10 cellular contexts compared by ENCODE assay signal in genomic region chr10:117167346-117168134, GRCh38. TPM values are rescaled to one million over a fixed set of nuclear protein-coding genes. Genes with fewer than 3 reads are reported as not detected.
A peak's percentile ranks its signal among the peaks of the same experiment; 100 is the strongest.
DNase-seq lines count a peak whose midpoint lies in the region; ATAC-seq, FAIRE-seq and TF ChIP-seq lines count a peak whose summit lies in the region.
"Had no signal": no experiment of that assay in that cellular context is flagged by ENCODE, and none has a peak within 500 bp of the region (broad histone marks: within the 10 kb centered on the region; RNA-seq: fewer than 3 reads in every experiment).

No MANE protein-coding gene starts in this region.

- H3K23me2 ChIP-seq in H1 (ENCODE audit: low read depth, low read length) = peaks cover 8% of the 10 kb centered on the region

- H3K36me3 Mint-ChIP-seq in IgD-negative memory B cell (no peaks in the 10 kb centered on the region), osteocyte (ENCODE audit: unreplicated experiment) (no peaks in the 10 kb centered on the region)
- H3K36me3 Mint-ChIP-seq in activated CD8-positive, alpha-beta memory T cell treated with anti-CD3 and anti-CD28 coated beads, Interleukin-2, amount 10 ng/mL, durations not matched to agents 7 days and 5 days = no peaks in the 10 kb centered on the region

- intact Hi-C loops in esophagus squamous epithelium (cut with DNase I) = no loop called here

- H3K56ac ChIP-seq in H1 (replicated peaks; ENCODE audit: insufficient read length, low read depth, low read length) = no peak overlapping the region

- H3K79me2 ChIP-seq in H1 (ENCODE audit: control insufficient read depth in 1 of 2, insufficient read depth in 2 of 2, low read length in 2 of 2) = no peaks in the 10 kb centered on the region

- H3K4me3 ChIP-seq in H1 (ENCODE audit: extremely low read depth in 1 of 4, insufficient read depth in 2 of 4, low read depth in 3 of 4, low read length in 4 of 4) (peak overlapping the region; percentile 24 to 69 (median 42); a peak in 7 of 8 replicates), esophagus squamous epithelium (peak overlapping the region in 2 of 4 donors; percentile 2 to 54)

- peak overlapping the region; percentile 86 for H4K91ac ChIP-seq in H1 (replicated peaks; ENCODE audit: insufficient read length, low read length)

- H3K23ac ChIP-seq in H1 (ENCODE audit: insufficient read length) = no peak overlapping the region

- H3K4me3 Mint-ChIP-seq in IgD-negative memory B cell (peak overlapping the region; percentile 18 to 86 (median 52)), osteocyte (ENCODE audit: unreplicated experiment) (peak overlapping the region; percentile 55)
- H3K4me3 Mint-ChIP-seq in activated CD8-positive, alpha-beta memory T cell treated with anti-CD3 and anti-CD28 coated beads, Interleukin-2, amount 10 ng/mL, durations not matched to agents 7 days and 5 days = no peak overlapping the region

- no peak overlapping the region for H3K27ac ChIP-seq in H1 (ENCODE audit: low read depth, low read length)
- no peak overlapping the region for H3K27ac ChIP-seq in esophagus squamous epithelium

- no peak overlapping the region for H3K9ac ChIP-seq in H1 (replicated peaks in 1 of 4; ENCODE audit: extremely low read depth in 1 of 4, low read depth in 3 of 4, low read length in 3 of 4)

- H3K4ac ChIP-seq in H1 (replicated peaks; ENCODE audit: insufficient read length, low read depth, low read length) = no peak overlapping the region

- H3K36me3 ChIP-seq in H1 (ENCODE audit: control insufficient read depth in 2 of 4, insufficient read depth in 4 of 4, low read length in 3 of 4) (0 out of 8 replicates have a peak, but pooled peaks cover 0 to 3% (median 0%) of the 10 kb centered on the region in 4 experiments), esophagus squamous epithelium (no peaks in the 10 kb centered on the region)

- H2BK20ac ChIP-seq in H1 (ENCODE audit: low read length) = peak overlapping the region; percentile 61; the same call in 1 of the 2 replicates

- ATAC-seq in GM18868 (IDR thresholded peaks at IDR 0.05; ENCODE audit: unreplicated experiment) = peak; percentile 16
- ATAC-seq in activated CD8-positive, alpha-beta memory T cell treated with anti-CD3 and anti-CD28 coated beads, Interleukin-2, amount 10 ng/mL, durations not matched to agents 7 days and 5 days = no peak

- no peak for FAIRE-seq in H1 (lab: Jason Lieb, UNC)

- H3K18ac ChIP-seq in H1 (ENCODE audit: extremely low read depth, low read length) = 0 out of 2 replicates have a peak overlapping the region, but pooled peaks have one; percentile 64

- TF ChIP-seq CTCF in H1 (IDR thresholded peaks at IDR 0.05; ENCODE audit: control extremely low read depth in 1 of 3, insufficient read depth in 1 of 3, low read depth in 1 of 3, low read length in 3 of 3) (no peak), osteocyte (IDR thresholded peaks at IDR 0.05) (no peak), esophagus squamous epithelium (IDR thresholded peaks at IDR 0.05) (no peak)

- H2BK5ac ChIP-seq in H1 (ENCODE audit: low read depth, low read length) = no peak overlapping the region

- peak overlapping the region; percentile 65 for H2AK5ac ChIP-seq in H1 (ENCODE audit: low read depth, low read length)

- peak overlapping the region; percentile 88; the same call in 1 of the 2 replicates for H2BK15ac ChIP-seq in H1 (ENCODE audit: low read length)

- H4K8ac ChIP-seq in H1 (ENCODE audit: extremely low read depth, insufficient read depth, low read length) = peak overlapping the region; percentile 81

- POLR2A ChIA-PET in H1 (lab: Charles Lee; ENCODE audit: partially characterized antibody) = interaction anchor here (0.6 to 4.6 kb wide), 4 partner anchors 28 to 478 kb away, joined by 3 to 24 read pairs (median 4); partner anchors contain the start of gene VAX1

- H3K4me1 Mint-ChIP-seq in IgD-negative memory B cell = peaks cover 4 to 18% (median 5%) of the 10 kb centered on the region in 3 donors
- H3K4me1 Mint-ChIP-seq in osteocyte (ENCODE audit: unreplicated experiment) = peaks cover 26% of the 10 kb centered on the region
- H3K4me1 Mint-ChIP-seq in activated CD8-positive, alpha-beta memory T cell treated with anti-CD3 and anti-CD28 coated beads, Interleukin-2, amount 10 ng/mL, durations not matched to agents 7 days and 5 days = peaks cover 12% of the 10 kb centered on the region

- H3K14ac ChIP-seq in H1 (ENCODE audit: insufficient read length) = no peak overlapping the region

- peaks cover 0 to 1% (median 0%) of the 10 kb centered on the region in 3 donors for H3K9me3 Mint-ChIP-seq in IgD-negative memory B cell
- H3K9me3 Mint-ChIP-seq in osteocyte (ENCODE audit: unreplicated experiment) = no peaks in the 10 kb centered on the region
- no peaks in the 10 kb centered on the region for H3K9me3 Mint-ChIP-seq in activated CD8-positive, alpha-beta memory T cell treated with anti-CD3 and anti-CD28 coated beads, Interleukin-2, amount 10 ng/mL, durations not matched to agents 7 days and 5 days (ENCODE audit: low read depth)

- WGBS in H1 (ENCODE audit: extremely low coverage in 1 of 2, insufficient coverage in 1 of 2, insufficient read length in 1 of 2, insufficient replicate concordance in 2 of 2, low coverage in 1 of 2, low lambda C conversion rate in 2 of 2, missing lambda C conversion rate in 1 of 2), 2 experiments = 15% methylated on average over 43 of the region's 47 CpGs; no CpG with 5 or more reads in 1 of the 2 experiments
- WGBS in esophagus squamous epithelium, 2 donors = 15 to 41% methylated on average over 4 to 5 of the region's 47 CpGs

- peak overlapping the region; percentile 60 to 94 for H3K4me2 ChIP-seq in H1 (ENCODE audit: insufficient read depth in 1 of 2, low read depth in 2 of 2, low read length in 2 of 2)

- no peak for TF ChIP-seq EP300 in H1 (IDR thresholded peaks at IDR 0.05; ENCODE audit: borderline replicate concordance in 1 of 2, low read depth in 2 of 2, low read length in 2 of 2)

- TF ChIP-seq RAD21 in H1 (IDR thresholded peaks at IDR 0.05 in 1 of 2, conservative IDR thresholded peaks at IDR 0.05 in 1 of 2; ENCODE audit: low read depth in 2 of 2, low read length in 2 of 2) = no peak

- H3K27me3 Mint-ChIP-seq in IgD-negative memory B cell = peaks cover 59% of the 10 kb centered on the region
- H3K27me3 Mint-ChIP-seq in osteocyte (ENCODE audit: unreplicated experiment) = peaks cover 82% of the 10 kb centered on the region
- peaks cover 92% of the 10 kb centered on the region for H3K27me3 Mint-ChIP-seq in activated CD8-positive, alpha-beta memory T cell treated with anti-CD3 and anti-CD28 coated beads, Interleukin-2, amount 10 ng/mL, durations not matched to agents 7 days and 5 days

- H3K4me1 ChIP-seq in H1 (replicated peaks in 1 of 4; ENCODE audit: control insufficient read depth in 3 of 4, insufficient read depth in 4 of 4, low read length in 3 of 4) (peaks cover under 1 to 24% (median 7%) of the 10 kb centered on the region in 4 experiments), esophagus squamous epithelium (peaks cover 34 to 56% (median 37%) of the 10 kb centered on the region in 3 donors)

- H4K20me1 ChIP-seq in H1 (replicated peaks in 1 of 2; ENCODE audit: control insufficient read depth in 1 of 2, insufficient read depth in 2 of 2, low read length in 2 of 2) = peaks cover 17 to 21% of the 10 kb centered on the region in 2 experiments

- H3K27ac Mint-ChIP-seq in IgD-negative memory B cell (peak overlapping the region in 2 of 3 donors; percentile 5 to 82), osteocyte (ENCODE audit: unreplicated experiment) (no peak overlapping the region)
- H3K27ac Mint-ChIP-seq in activated CD8-positive, alpha-beta memory T cell treated with anti-CD3 and anti-CD28 coated beads, Interleukin-2, amount 10 ng/mL, durations not matched to agents 7 days and 5 days = no peak overlapping the region

- TF ChIP-seq POLR2A in H1 (IDR thresholded peaks at IDR 0.05; ENCODE audit: control extremely low read depth in 1 of 2, low read depth in 2 of 2, low read length in 2 of 2) (no peak), esophagus squamous epithelium (IDR thresholded peaks at IDR 0.05) (no peak)

- H2AFZ ChIP-seq in H1 (ENCODE audit: low read length) = peak overlapping the region; percentile 94

- peak overlapping the region; percentile 93 for H2BK120ac ChIP-seq in H1 (replicated peaks; ENCODE audit: low read depth, low read length)

- CTCF ChIA-PET in H1 (lab: Charles Lee; ENCODE audit: partially characterized antibody) = interaction anchor here (0.5 to 15.5 kb wide), 52 partner anchors 9 to 1277 kb away, joined by 3 to 531 read pairs (median 4); partner anchors contain the start of genes ENO4, KCNK18, SHTN1 and VAX1
- CTCF ChIA-PET in activated CD8-positive, alpha-beta memory T cell treated with anti-CD3 and anti-CD28 coated beads, Interleukin-2, amount 10 ng/mL, durations not matched to agents 7 days and 5 days (lab: Charles Lee) = interaction anchor here (0.8 to 3.3 kb wide), 20 partner anchors 8 to 486 kb away, joined by 3 to 20 read pairs (median 4); no protein-coding TSS in a partner anchor

- DNase-seq in H1 (ENCODE audit: low read depth in 1 of 2, low spot score in 2 of 2) (no peak), osteocyte (ENCODE audit: extremely low spot score, unreplicated experiment) (no peak), NCI-H524 treated with DMSO at 0.1 percent for 48 hours (lab: John Stamatoyannopoulos, UW) (no peak), NCI-H526 treated with DMSO at 0.1 percent for 48 hours (lab: John Stamatoyannopoulos, UW) (no peak), esophagus squamous epithelium (lab: John Stamatoyannopoulos, UW) (no peak)
- no peak for DNase-seq in activated CD8-positive, alpha-beta memory T cell treated with anti-CD3 and anti-CD28 coated beads, Interleukin-2, amount 10 ng/mL, durations not matched to agents 7 days and 5 days
- DNase-seq: GF-D8; NK-92 treated with Interleukin-12 subunit alpha and Interleukin-12 subunit beta, amount 100 ng/mL, for 24 hours had no signal

- H3K79me1 ChIP-seq in H1 (ENCODE audit: low read depth, low read length) = no peaks in the 10 kb centered on the region

- H3K27me3 ChIP-seq in H1 (replicated peaks in 1 of 4; ENCODE audit: control insufficient read depth in 3 of 4, extremely low read depth in 1 of 4, insufficient read depth in 3 of 4, low read length in 3 of 4) (peaks cover 78 to 98% (median 94%) of the 10 kb centered on the region in 4 experiments), esophagus squamous epithelium (peaks cover 44 to 100% (median 64%) of the 10 kb centered on the region in 4 donors)

- H4K5ac ChIP-seq in H1 (ENCODE audit: insufficient read length, low read depth, low read length) = no peak overlapping the region

- H3K9me3 ChIP-seq in H1 (ENCODE audit: insufficient read depth in 2 of 2, low read depth in 1 of 2, low read length in 1 of 2) = no peaks in the 10 kb centered on the region
- H3K9me3 ChIP-seq in esophagus squamous epithelium = no peaks in the 10 kb centered on the region

- H2BK12ac ChIP-seq in H1 (ENCODE audit: low read depth, low read length) = peak overlapping the region; percentile 97; the same call in 1 of the 2 replicates

RNA-seq across cellular contexts. Expression of gene VAX1, which starts 29.5 kb away (rescaled TPM):
- polyA plus RNA-seq in IgD-negative memory B cell (not detected), H1 (2011; rRNA removed) (0.09 TPM in 1 of 2 replicates, not detected in the other)
- total RNA-seq in H1 (2021; fragmentation: NEBNext Ultra II Directional; extraction: Animal tissue kit (Norgen Biotek cat#: 25700)) = not detected in 2 replicates
- polyA plus RNA-seq in H1 (2011; cell fraction: cytosol; rRNA removed) = not detected
- not detected for polyA plus RNA-seq in H1 (2011; cell fraction: nucleus; rRNA removed)
- polyA plus RNA-seq in H1 (2012, experiment 1 of 2) = not detected in 4 replicates
- polyA plus RNA-seq in H1 (2012, experiment 2 of 2) = not detected
- 0.02 TPM for polyA plus RNA-seq in H1 (2013, experiment 1 of 2)
- not detected for polyA plus RNA-seq in H1 (2013, experiment 2 of 2)
- polyA minus RNA-seq in H1 (2011; rRNA and poly(A)+ RNA removed) = not detected in 2 replicates
- not detected for polyA minus RNA-seq in H1 (2011; cell fraction: cytosol; rRNA and poly(A)+ RNA removed)
- not detected for polyA minus RNA-seq in H1 (2011; cell fraction: nucleus; rRNA and poly(A)+ RNA removed)
- total RNA-seq in osteocyte (3.2 and 4.0 TPM in 2 replicates), esophagus squamous epithelium (under 1 TPM in 1 of 4 donors, not detected in 3; 0.13 TPM)
- total RNA-seq in activated CD8-positive, alpha-beta memory T cell treated with anti-CD3 and anti-CD28 coated beads, Interleukin-2, amount 10 ng/mL, durations not matched to agents 7 days and 5 days = not detected

RNA-seq across cellular contexts. Expression of gene KCNK18, which starts 29.7 kb away (rescaled TPM):
- polyA plus RNA-seq in IgD-negative memory B cell (not detected), H1 (2011; rRNA removed) (not detected in 2 replicates)
- not detected in 2 replicates for total RNA-seq in H1 (2021; fragmentation: NEBNext Ultra II Directional; extraction: Animal tissue kit (Norgen Biotek cat#: 25700))
- not detected for polyA plus RNA-seq in H1 (2011; cell fraction: cytosol; rRNA removed)
- not detected for polyA plus RNA-seq in H1 (2011; cell fraction: nucleus; rRNA removed)
- not detected in 4 replicates for polyA plus RNA-seq in H1 (2012, experiment 1 of 2)
- polyA plus RNA-seq in H1 (2012, experiment 2 of 2) = not detected
- polyA plus RNA-seq in H1 (2013, experiment 1 of 2) = not detected
- not detected for polyA plus RNA-seq in H1 (2013, experiment 2 of 2)
- not detected in 2 replicates for polyA minus RNA-seq in H1 (2011; rRNA and poly(A)+ RNA removed)
- polyA minus RNA-seq in H1 (2011; cell fraction: cytosol; rRNA and poly(A)+ RNA removed) = not detected
- polyA minus RNA-seq in H1 (2011; cell fraction: nucleus; rRNA and poly(A)+ RNA removed) = not detected
- total RNA-seq in osteocyte (not detected in 2 replicates), esophagus squamous epithelium (not detected)
- not detected for total RNA-seq in activated CD8-positive, alpha-beta memory T cell treated with anti-CD3 and anti-CD28 coated beads, Interleukin-2, amount 10 ng/mL, durations not matched to agents 7 days and 5 days

Comparison
In these comparisons a context has a peak if more than half of its experiments do, and no peak if none do; other contexts are left out.
1. H3K27ac Mint-ChIP-seq: peak in IgD-negative memory B cell (2 of 3); none in osteocyte (single experiment) and activated CD8-positive, alpha-beta memory T cell treated with anti-CD3 and anti-CD28 coated beads, Interleukin-2, amount 10 ng/mL, durations not matched to agents 7 days and 5 days (single experiment).